11 cellular contexts compared by ENCODE assay signal in the genomic region with DNA sequence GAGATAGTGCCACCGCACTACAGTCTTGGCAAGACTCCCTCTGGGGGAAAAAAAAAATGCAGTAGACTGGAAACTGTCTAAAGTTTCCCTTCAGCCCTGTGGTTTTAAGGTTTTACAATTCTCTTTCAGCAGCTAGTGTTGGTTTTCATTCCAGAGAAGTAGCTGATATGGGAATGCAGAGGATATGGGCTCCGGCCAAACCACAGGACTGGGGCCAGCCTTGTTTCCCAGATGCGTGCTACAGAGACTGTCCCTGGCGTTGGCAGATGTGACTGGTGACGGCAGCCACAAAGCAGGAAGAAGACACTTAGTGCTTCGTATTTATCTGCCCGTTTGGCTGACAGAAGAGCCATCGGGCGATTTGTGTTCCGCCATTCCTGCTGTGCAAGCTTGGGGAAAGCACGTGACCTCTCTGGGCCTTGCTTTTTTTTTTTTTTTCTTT. TPM values are rescaled to one million over a fixed set of nuclear protein-coding genes. Genes with fewer than 3 reads are reported as not detected.
DNase-seq lines count a peak whose midpoint lies in the region; TF ChIP-seq lines count a peak whose summit lies in the region.
"Had no signal": no experiment of that assay in that cellular context is flagged by ENCODE, and none has a peak within 500 bp of the region (broad histone marks: within the 10 kb centered on the region; RNA-seq: fewer than 3 reads in every experiment).

No MANE protein-coding gene starts in this region.

- H3K9me3 ChIP-seq in SJSA1 (replicated peaks): no peaks in the 10 kb centered on the region
- H3K9me3 ChIP-seq: thyroid gland had no signal

- H3K27ac ChIP-seq in SJSA1 (no peak overlapping the region), caudate nucleus (ENCODE audit: low read depth, low read length) (no peak overlapping the region)
- H3K27ac ChIP-seq: thyroid gland had no signal

- no peak for TF ChIP-seq CTCF in fibroblast of the aortic adventitia (IDR thresholded peaks at IDR 0.05; ENCODE audit: insufficient read depth, low read length)

- DNase-seq in GM03348 (ENCODE audit: low spot score) (peak; percentile 92), SJSA1 (ENCODE audit: low read depth in 1 of 2, low spot score in 2 of 2) (peak; percentile 84 to 91), fibroblast of the aortic adventitia (ENCODE audit: low read depth) (peak; percentile 84), skeletal muscle cell (ENCODE audit: low read depth) (peak; percentile 39), DMS 273 (lab: John Stamatoyannopoulos, UW; ENCODE audit: unreplicated experiment) (no peak), GM19238 (ENCODE audit: insufficient read length, low spot score) (no peak), caudate nucleus (lab: John Stamatoyannopoulos, UW) (no peak), NOMO-1 treated with dmso at 0.1 percent for 144 hours (lab: John Stamatoyannopoulos, UW; ENCODE audit: unreplicated experiment) (no peak)
- DNase-seq: activated naive CD4-positive, alpha-beta T cell; NCI-H2227 treated with DMSO at 0.1 percent for 48 hours had no signal

- no peaks in the 10 kb centered on the region for H3K36me3 ChIP-seq in SJSA1
- H3K36me3 ChIP-seq: thyroid gland had no signal

- no peaks in the 10 kb centered on the region for H3K27me3 ChIP-seq in SJSA1 (replicated peaks)
- H3K27me3 ChIP-seq: thyroid gland had no signal

- peaks cover 13% of the 10 kb centered on the region for H3K4me1 ChIP-seq in SJSA1 (replicated peaks)
- H3K4me1 ChIP-seq: thyroid gland had no signal

- H3K4me3 ChIP-seq in SJSA1 (no peak overlapping the region), fibroblast of the aortic adventitia (ENCODE audit: low read depth, low read length) (no peak overlapping the region), skeletal muscle cell (ENCODE audit: low read depth, low read length) (no peak overlapping the region)
- H3K4me3 ChIP-seq: thyroid gland had no signal

RNA-seq across cellular contexts. Expression of a gene that starts 43.2 kb away (rescaled TPM):
- total RNA-seq in SJSA1 (2014; rRNA removed; shearing (Covaris generic)): 4.7 and 16.8 TPM in 2 replicates
- total RNA-seq in fibroblast of the aortic adventitia (ENCODE audit: low replicate concordance): 6.8 and 14.5 TPM in 2 replicates

RNA-seq across cellular contexts. Expression of a gene that starts 43.3 kb away (rescaled TPM):
- total RNA-seq in SJSA1 (2014; rRNA removed; shearing (Covaris generic)): 47.1 and 56.2 TPM in 2 replicates
- total RNA-seq in fibroblast of the aortic adventitia (ENCODE audit: low replicate concordance): 14.0 and 16.4 TPM in 2 replicates

RNA-seq across cellular contexts. Expression of a gene that starts 53.6 kb away (rescaled TPM):
- total RNA-seq in SJSA1 (2014; rRNA removed; shearing (Covaris generic)): not detected in 2 replicates
- 0.09 and 2.7 TPM in 2 replicates for total RNA-seq in fibroblast of the aortic adventitia (ENCODE audit: low replicate concordance)

Comparison
In these comparisons a context has a peak if more than half of its experiments do, and no peak if none do; other contexts are left out.
1. DNase-seq: peak in GM03348 (single experiment), SJSA1 (2 of 2), fibroblast of the aortic adventitia (single experiment) and skeletal muscle cell (single experiment); none in DMS 273 (single experiment), GM19238 (single experiment), caudate nucleus (0 of 61) and NOMO-1 treated with dmso at 0.1 percent for 144 hours (single experiment).